10 cellular contexts compared by ENCODE assay signal in genomic region chr6:149045404-149045803, GRCh38.
DNase-seq lines count a peak whose midpoint lies in the region; ATAC-seq and TF ChIP-seq lines count a peak whose summit lies in the region.
"Had no signal": no experiment of that assay in that cellular context is flagged by ENCODE, and none has a peak within 500 bp of the region (broad histone marks: within the 10 kb centered on the region; RNA-seq: fewer than 3 reads in every experiment).

No MANE protein-coding gene starts in this region.

- ATAC-seq in HG02870 (IDR thresholded peaks at IDR 0.05; ENCODE audit: unreplicated experiment) = peak; percentile 54
- peak; percentile 81 for ATAC-seq in stimulated activated naive CD8-positive, alpha-beta T cell treated with anti-CD3 and anti-CD28 coated beads, Interleukin-15, Interleukin-2, amounts not matched to agents 100 U/mL and 50 U/mL, for 24 hours
- no peak for ATAC-seq in omental fat pad (ENCODE audit: low FRiP score)

- no peaks in the 10 kb centered on the region for H3K27me3 ChIP-seq in H7 (ENCODE audit: control insufficient read depth, insufficient read depth, low read length)

- H3K4me3 Mint-ChIP-seq in activated naive CD4-positive, alpha-beta T cell treated with anti-CD3 and anti-CD28 coated beads for 36 hours = no peak overlapping the region

- H3K27ac Mint-ChIP-seq in activated naive CD4-positive, alpha-beta T cell treated with anti-CD3 and anti-CD28 coated beads for 36 hours = no peak overlapping the region

- H3K4me1 Mint-ChIP-seq in activated naive CD4-positive, alpha-beta T cell treated with anti-CD3 and anti-CD28 coated beads for 36 hours (ENCODE audit: low read depth) = peaks cover 20% of the 10 kb centered on the region

- no peak for TF ChIP-seq CTCF in omental fat pad (IDR thresholded peaks at IDR 0.05)

- no peaks in the 10 kb centered on the region for H3K27me3 Mint-ChIP-seq in activated naive CD4-positive, alpha-beta T cell treated with anti-CD3 and anti-CD28 coated beads for 36 hours (ENCODE audit: low read depth)

- no peaks in the 10 kb centered on the region for H3K9me3 Mint-ChIP-seq in activated naive CD4-positive, alpha-beta T cell treated with anti-CD3 and anti-CD28 coated beads for 36 hours

- peak; percentile 49 for DNase-seq in activated naive CD4-positive, alpha-beta T cell treated with anti-CD3 and anti-CD28 coated beads for 36 hours
- no peak for DNase-seq in activated naive CD4-positive, alpha-beta T cell (lab: John Stamatoyannopoulos, UW)
- DNase-seq in SW480 (ENCODE audit: low spot score) (peak; percentile 21), omental fat pad (ENCODE audit: low spot score) (no peak), H7 (no peak), iPS-NIHi7 (ENCODE audit: extremely low spot score) (no peak)
- DNase-seq in stimulated activated naive CD8-positive, alpha-beta T cell treated with anti-CD3 and anti-CD28 coated beads, Interleukin-15, Interleukin-2, amounts not matched to agents 100 U/mL and 50 U/mL, for 24 hours = no peak

- CTCF ChIA-PET in activated naive CD4-positive, alpha-beta T cell treated with anti-CD3 and anti-CD28 coated beads for 36 hours (lab: Charles Lee) = interaction anchor here (1.0 to 3.5 kb wide), 12 partner anchors 9 to 457 kb away, joined by 3 to 15 read pairs (median 5); no protein-coding TSS in a partner anchor

- peaks cover 2% of the 10 kb centered on the region; the same call in 1 of the 2 replicates for H3K36me3 ChIP-seq in H7 (replicated peaks; ENCODE audit: control insufficient read depth, insufficient read depth, low read length)

- intact Hi-C loops in activated naive CD4-positive, alpha-beta T cell treated with anti-CD3 and anti-CD28 coated beads for 36 hours (cut with micrococcal nuclease) = no loop called here

- H3K36me3 Mint-ChIP-seq in activated naive CD4-positive, alpha-beta T cell treated with anti-CD3 and anti-CD28 coated beads for 36 hours (ENCODE audit: low read depth) = no peaks in the 10 kb centered on the region

- H3K4me3 ChIP-seq in H7 (ENCODE audit: insufficient read depth, low read depth, low read length) = no peak overlapping the region
- H3K4me3 ChIP-seq: SK-N-MC, skin epidermis had no signal

Comparison
In these comparisons a context has a peak if more than half of its experiments do, and no peak if none do; other contexts are left out.
1. DNase-seq: peak in activated naive CD4-positive, alpha-beta T cell treated with anti-CD3 and anti-CD28 coated beads for 36 hours (single experiment) and SW480 (single experiment); none in activated naive CD4-positive, alpha-beta T cell (0 of 4), stimulated activated naive CD8-positive, alpha-beta T cell treated with anti-CD3 and anti-CD28 coated beads, Interleukin-15, Interleukin-2, amounts not matched to agents 100 U/mL and 50 U/mL, for 24 hours (single experiment), omental fat pad (single experiment), H7 (single experiment) and iPS-NIHi7 (single experiment).